13 cellular contexts compared by ENCODE assay signal in genomic region chr15:55372701-55373440, GRCh38. TPM values are rescaled to one million over a fixed set of nuclear protein-coding genes. Genes with fewer than 3 reads are reported as not detected.
A peak's percentile ranks its signal among the peaks of the same experiment; 100 is the strongest.
DNase-seq lines count a peak whose midpoint lies in the region; ATAC-seq, FAIRE-seq and TF ChIP-seq lines count a peak whose summit lies in the region.
"Had no signal": no experiment of that assay in that cellular context is flagged by ENCODE, and none has a peak within 500 bp of the region (broad histone marks: within the 10 kb centered on the region; RNA-seq: fewer than 3 reads in every experiment).

No MANE protein-coding gene starts in this region.

- no peak overlapping the region for H3K4me3 Mint-ChIP-seq in CD4-positive, CD25-positive, alpha-beta regulatory T cell
- H3K4me3 Mint-ChIP-seq: CD4-positive, alpha-beta memory T cell had no signal

- no peak for TF ChIP-seq CTCF in lower lobe of right lung (IDR thresholded peaks at IDR 0.05)

- H3K27me3 Mint-ChIP-seq in CD4-positive, CD25-positive, alpha-beta regulatory T cell: no peaks in the 10 kb centered on the region
- H3K27me3 Mint-ChIP-seq: CD4-positive, alpha-beta memory T cell had no signal

- H3K27ac ChIP-seq in CD4-positive, CD25-positive, alpha-beta regulatory T cell (ENCODE audit: insufficient read depth, low read length, poor library complexity, severe bottlenecking): no peak overlapping the region
- H3K27ac ChIP-seq in lower lobe of right lung (no peak overlapping the region), SJCRH30 (no peak overlapping the region), right cardiac atrium (ENCODE audit: low read length) (no peak overlapping the region)

- peaks cover 68% of the 10 kb centered on the region for H3K36me3 ChIP-seq in CD4-positive, CD25-positive, alpha-beta regulatory T cell (ENCODE audit: control insufficient read depth, insufficient read depth, low read length)
- H3K36me3 ChIP-seq in lower lobe of right lung (peaks cover 87% of the 10 kb centered on the region), SJCRH30 (no peaks in the 10 kb centered on the region)

- H3K27ac Mint-ChIP-seq in CD4-positive, CD25-positive, alpha-beta regulatory T cell: peak overlapping the region in 2 of 3 donors; percentile 7 to 24

- TF ChIP-seq POLR2A in H54 (IDR thresholded peaks at IDR 0.05; ENCODE audit: low read depth, low read length): no peak

- H3K4me3 ChIP-seq in CD4-positive, CD25-positive, alpha-beta regulatory T cell (ENCODE audit: low read depth, low read length): no peak overlapping the region
- H3K4me3 ChIP-seq in lower lobe of right lung (no peak overlapping the region), SJCRH30 (no peak overlapping the region), right cardiac atrium (ENCODE audit: low read length) (no peak overlapping the region)

- intact Hi-C loops in lower lobe of right lung (cut with DNase I) (no loop called here), right cardiac atrium (cut with DNase I) (no loop called here)

- 38% methylated on average over 3 of the region's 3 CpGs for WGBS in right cardiac atrium

- peaks cover 58% of the 10 kb centered on the region for H3K36me3 Mint-ChIP-seq in CD4-positive, CD25-positive, alpha-beta regulatory T cell

- no peak for ATAC-seq in CD4-positive, CD25-positive, alpha-beta regulatory T cell (ENCODE audit: low read depth in 2 of 2)
- ATAC-seq in GM18868 (IDR thresholded peaks at IDR 0.05; ENCODE audit: unreplicated experiment) (peak; percentile 77), HG03103 (IDR thresholded peaks at IDR 0.05; ENCODE audit: low read depth, unreplicated experiment) (peak; percentile 52), lower lobe of right lung (no peak), right cardiac atrium (no peak)

- peak in 1 of 3 donors; percentile 7 for DNase-seq in CD4-positive, CD25-positive, alpha-beta regulatory T cell
- DNase-seq in germinal center (ENCODE audit: low spot score) (peak; percentile 6), lower lobe of right lung (no peak), H54 (ENCODE audit: insufficient read length, low spot score) (no peak), SJCRH30 (no peak), right cardiac atrium (no peak)
- DNase-seq: activated T-cell treated with anti-CD3 and anti-CD28 coated beads, Interleukin-2, amount 50 U/mL, for 1 hour; CD4-positive, alpha-beta memory T cell; glutamatergic neuron; NCI-H69; T-helper 1 cell had no signal

- no peaks in the 10 kb centered on the region for H3K4me1 ChIP-seq in CD4-positive, CD25-positive, alpha-beta regulatory T cell (ENCODE audit: control insufficient read depth, insufficient read depth, low read length, poor library complexity, severe bottlenecking)
- H3K4me1 ChIP-seq in lower lobe of right lung (no peaks in the 10 kb centered on the region), SJCRH30 (no peaks in the 10 kb centered on the region), right cardiac atrium (ENCODE audit: control insufficient read depth, insufficient read depth, low read length) (no peaks in the 10 kb centered on the region)

- no peak for FAIRE-seq in H54 (lab: Jason Lieb, UNC)

- no peaks in the 10 kb centered on the region for H3K9me3 ChIP-seq in CD4-positive, CD25-positive, alpha-beta regulatory T cell (ENCODE audit: control insufficient read depth in 2 of 2, low read length in 2 of 2)
- H3K9me3 ChIP-seq in lower lobe of right lung (no peaks in the 10 kb centered on the region), SJCRH30 (replicated peaks) (no peaks in the 10 kb centered on the region), right cardiac atrium (ENCODE audit: control insufficient read depth, low read length) (no peaks in the 10 kb centered on the region)

- no peaks in the 10 kb centered on the region for H3K9me3 Mint-ChIP-seq in CD4-positive, CD25-positive, alpha-beta regulatory T cell
- H3K9me3 Mint-ChIP-seq: CD4-positive, alpha-beta memory T cell had no signal

- peaks cover 10 to 16% (median 13%) of the 10 kb centered on the region in 4 donors for H3K4me1 Mint-ChIP-seq in CD4-positive, CD25-positive, alpha-beta regulatory T cell

- no peaks in the 10 kb centered on the region for H3K27me3 ChIP-seq in CD4-positive, CD25-positive, alpha-beta regulatory T cell (ENCODE audit: control insufficient read depth, insufficient read depth, low read length)
- H3K27me3 ChIP-seq in lower lobe of right lung (ENCODE audit: low read depth): no peaks in the 10 kb centered on the region
- H3K27me3 ChIP-seq in SJCRH30: no peaks in the 10 kb centered on the region
- no peaks in the 10 kb centered on the region for H3K27me3 ChIP-seq in right cardiac atrium (ENCODE audit: control insufficient read depth, insufficient read depth)

RNA-seq across cellular contexts. Expression of gene CCPG1, which starts 35.3 kb away (rescaled TPM):
- total RNA-seq in CD4-positive, CD25-positive, alpha-beta regulatory T cell: 28.7 TPM
- polyA plus RNA-seq in CD4-positive, CD25-positive, alpha-beta regulatory T cell: 10 to 100 TPM; 33.8 to 50.9 (median 39.3) TPM
- total RNA-seq in lower lobe of right lung (104 TPM), right cardiac atrium (100 to 1,000 TPM in 1 of 4 donors, 10 to 100 TPM in 3; 66.1 to 105 (median 82.3) TPM)
- total RNA-seq in SJCRH30 (2014; rRNA removed; shearing (Covaris generic)): 5.4 and 6.2 TPM in 2 replicates
- 33.6 TPM for polyA plus RNA-seq in right cardiac atrium

RNA-seq across cellular contexts. Expression of gene PIERCE2, which starts 35.4 kb away (rescaled TPM):
- not detected for total RNA-seq in CD4-positive, CD25-positive, alpha-beta regulatory T cell
- polyA plus RNA-seq in CD4-positive, CD25-positive, alpha-beta regulatory T cell: under 1 TPM in 2 of 4 donors, not detected in 2; 0.76 to 0.89 TPM
- total RNA-seq in lower lobe of right lung: 2.7 TPM
- 0.20 TPM in 1 of 2 replicates, not detected in the other for total RNA-seq in SJCRH30 (2014; rRNA removed; shearing (Covaris generic))
- 1 to 10 TPM; 2.7 to 6.4 (median 4.6) TPM for total RNA-seq in right cardiac atrium
- polyA plus RNA-seq in right cardiac atrium: 10.3 TPM
- total RNA-seq: CD4-positive, alpha-beta memory T cell had no signal

RNA-seq across cellular contexts. Expression of gene PIGB, which starts 53.8 kb away (rescaled TPM):
- total RNA-seq in CD4-positive, CD25-positive, alpha-beta regulatory T cell: 38.5 TPM
- 10 to 100 TPM; 14.3 to 19.1 (median 17.8) TPM for polyA plus RNA-seq in CD4-positive, CD25-positive, alpha-beta regulatory T cell
- 14.4 TPM for total RNA-seq in lower lobe of right lung
- 7.3 and 7.6 TPM in 2 replicates for total RNA-seq in SJCRH30 (2014; rRNA removed; shearing (Covaris generic))
- total RNA-seq in right cardiac atrium: 1 to 10 TPM; 3.2 to 6.7 (median 5.4) TPM
- polyA plus RNA-seq in right cardiac atrium: 5.3 TPM

RNA-seq across cellular contexts. Expression of gene PIGBOS1, which starts 53.9 kb away (rescaled TPM):
- total RNA-seq in CD4-positive, CD25-positive, alpha-beta regulatory T cell: 9.4 TPM
- 10 to 100 TPM; 49.9 to 63.0 (median 56.1) TPM for polyA plus RNA-seq in CD4-positive, CD25-positive, alpha-beta regulatory T cell
- 13.8 TPM for total RNA-seq in lower lobe of right lung
- total RNA-seq in SJCRH30 (2014; rRNA removed; shearing (Covaris generic)): 11.2 and 11.3 TPM in 2 replicates
- 10 to 100 TPM in 1 of 4 donors, 1 to 10 TPM in 3; 8.0 to 10.2 (median 9.0) TPM for total RNA-seq in right cardiac atrium
- polyA plus RNA-seq in right cardiac atrium: 21.5 TPM

Comparison
In these comparisons a context has a peak if more than half of its experiments do, and no peak if none do; other contexts are left out.
1. ATAC-seq: peak in GM18868 (single experiment) and HG03103 (single experiment); none in CD4-positive, CD25-positive, alpha-beta regulatory T cell (0 of 2), lower lobe of right lung (0 of 2) and right cardiac atrium (0 of 2).